ENCODE assay signal across 8 cellular contexts in the genomic region with DNA sequence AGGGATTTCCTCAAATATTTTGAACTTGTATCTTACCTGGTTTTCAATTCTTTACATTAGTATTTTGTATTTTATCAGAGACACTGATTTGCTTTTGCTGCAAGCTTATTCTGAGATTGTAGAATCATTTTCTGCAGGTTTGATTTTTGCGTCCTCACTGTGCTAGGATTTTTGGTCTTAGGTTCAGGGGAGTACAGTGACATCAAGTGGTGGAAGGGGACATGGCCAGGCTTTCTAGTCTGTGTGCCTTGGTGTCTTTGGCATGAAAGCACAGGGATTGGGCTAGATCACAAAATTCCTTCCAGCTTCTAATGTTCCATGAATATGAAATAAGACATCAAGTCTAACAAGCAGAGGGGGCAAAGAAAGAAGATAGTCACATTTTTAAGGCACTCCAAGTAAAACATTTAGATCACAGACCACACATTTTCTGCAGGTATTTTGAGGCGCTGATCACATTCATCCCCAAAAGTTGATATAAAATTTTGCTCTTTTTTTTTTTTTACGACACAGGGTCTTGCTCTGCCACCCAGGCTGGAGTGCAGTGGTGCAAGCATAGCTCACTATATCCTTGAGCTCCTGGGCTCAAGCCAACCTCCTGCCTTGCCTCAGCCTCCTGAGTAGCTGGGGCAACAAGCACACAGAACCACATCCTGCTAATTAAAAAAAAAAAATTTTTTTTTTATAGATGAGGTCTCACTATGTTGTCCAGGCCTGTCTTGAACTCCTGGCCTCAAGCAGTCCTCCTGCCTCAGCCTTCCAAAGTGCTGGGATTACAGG.
DNase-seq lines count a peak whose midpoint lies in the region; ATAC-seq and TF ChIP-seq lines count a peak whose summit lies in the region.

No MANE protein-coding gene starts in this region.

- no peaks in the 10 kb centered on the region for H3K27me3 ChIP-seq in liver (ENCODE audit: control insufficient read depth in 4 of 4, insufficient read depth in 4 of 4, low read length in 3 of 4)
- no peaks in the 10 kb centered on the region for H3K27me3 ChIP-seq in CD4-positive, alpha-beta T cell (ENCODE audit: control insufficient read depth, insufficient read depth, low read length)

- H3K4me1 ChIP-seq in liver (ENCODE audit: control insufficient read depth in 4 of 4, insufficient read depth in 4 of 4, low read length in 3 of 4), result no peaks in the 10 kb centered on the region

- TF ChIP-seq CTCF in choroid plexus epithelial cell (conservative IDR thresholded peaks at IDR 0.05; ENCODE audit: low read depth, low read length) (peak; percentile 88), liver (IDR thresholded peaks at IDR 0.05; ENCODE audit: low read depth, low read length, missing input control) (peak; percentile 82)
- no peak for TF ChIP-seq CTCF in CD4-positive, alpha-beta T cell (IDR thresholded peaks at IDR 0.05)

- peak; percentile 59 for ATAC-seq in HG02885 (IDR thresholded peaks at IDR 0.05; ENCODE audit: poor library complexity, unreplicated experiment)
- ATAC-seq in GM21360 (IDR thresholded peaks at IDR 0.05; ENCODE audit: unreplicated experiment), result no peak
- ATAC-seq in CD4-positive, alpha-beta T cell (ENCODE audit: poor library complexity), result no peak

- H3K4me3 ChIP-seq in choroid plexus epithelial cell (ENCODE audit: low read depth, low read length) (no peak overlapping the region), liver (ENCODE audit: low read depth in 1 of 3, low read length in 3 of 3) (no peak overlapping the region)

- no peak overlapping the region for H3K27ac ChIP-seq in liver (ENCODE audit: low read depth in 1 of 2, low read length in 2 of 2)
- no peak overlapping the region for H3K27ac ChIP-seq in CD4-positive, alpha-beta T cell (ENCODE audit: low read depth, low read length)

- H3K4me3 Mint-ChIP-seq in CD4-positive, alpha-beta T cell, result no peak overlapping the region

- no peaks in the 10 kb centered on the region for H3K4me1 Mint-ChIP-seq in CD4-positive, alpha-beta T cell (ENCODE audit: low read depth)

- H3K9ac ChIP-seq in liver (ENCODE audit: low read depth in 1 of 2, low read length in 2 of 2), result no peak overlapping the region

- H3K36me3 ChIP-seq in liver (ENCODE audit: control insufficient read depth in 4 of 4, insufficient read depth in 3 of 4, low read depth in 1 of 4, low read length in 3 of 4), result no peaks in the 10 kb centered on the region

- no peaks in the 10 kb centered on the region for H3K9me3 Mint-ChIP-seq in CD4-positive, alpha-beta T cell

- H3K27ac Mint-ChIP-seq in CD4-positive, alpha-beta T cell, result no peak overlapping the region

- POLR2A ChIA-PET in CD4-positive, alpha-beta T cell (lab: Charles Lee), result no interaction called here

- peak; percentile 90 to 96 for TF ChIP-seq RAD21 in liver (IDR thresholded peaks at IDR 0.05)

- no peaks in the 10 kb centered on the region for H3K27me3 Mint-ChIP-seq in CD4-positive, alpha-beta T cell

- no peaks in the 10 kb centered on the region for H3K36me3 Mint-ChIP-seq in CD4-positive, alpha-beta T cell (ENCODE audit: low read depth)

- intact Hi-C loops in CD4-positive, alpha-beta T cell (cut with DNase I, micrococcal nuclease), result loop anchor here in 1 of 2 experiments (10.0 kb wide), 1 partner anchor 275 kb away; no protein-coding TSS in a partner anchor

- CTCF ChIA-PET in CD4-positive, alpha-beta T cell (lab: Charles Lee), result no interaction called here

- no peaks in the 10 kb centered on the region for H3K9me3 ChIP-seq in liver (ENCODE audit: control insufficient read depth in 4 of 4, low read length in 3 of 4)
- H3K9me3 ChIP-seq in CD4-positive, alpha-beta T cell (ENCODE audit: control insufficient read depth, low read length), result no peaks in the 10 kb centered on the region

- DNase-seq in DMS 273 (lab: John Stamatoyannopoulos, UW; ENCODE audit: unreplicated experiment) (peak; percentile 69), NCI-H748 treated with DMSO at 0.1 percent for 48 hours (lab: John Stamatoyannopoulos, UW) (peak; percentile 70), choroid plexus epithelial cell (ENCODE audit: low read depth) (peak; percentile 86)
- no peak for DNase-seq in central memory CD4-positive, alpha-beta T cell
- no peak for DNase-seq in CD4-positive, alpha-beta T cell

- 68% methylated on average over 3 of the region's 3 CpGs for WGBS in liver

TF ChIP-seq in liver, 16 proteins besides CTCF, POLR2A, EP300 and RAD21:
- TF ChIP-seq RXRA (IDR thresholded peaks at IDR 0.05), result peak in 1 of 2 donors; percentile 11
- no peak for TF ChIP-seq GABPA (IDR thresholded peaks at IDR 0.05 in 1 of 2, conservative IDR thresholded peaks at IDR 0.05 in 1 of 2)
- no peak for TF ChIP-seq YY1 (IDR thresholded peaks at IDR 0.05)

Comparison
In these comparisons a context has a peak if more than half of its experiments do, and no peak if none do; other contexts are left out.
1. DNase-seq: peak in DMS 273 (single experiment), NCI-H748 treated with DMSO at 0.1 percent for 48 hours (single experiment) and choroid plexus epithelial cell (single experiment); none in central memory CD4-positive, alpha-beta T cell (single experiment) and CD4-positive, alpha-beta T cell (0 of 10).